8 cellular contexts compared by ENCODE assay signal in the genomic region with DNA sequence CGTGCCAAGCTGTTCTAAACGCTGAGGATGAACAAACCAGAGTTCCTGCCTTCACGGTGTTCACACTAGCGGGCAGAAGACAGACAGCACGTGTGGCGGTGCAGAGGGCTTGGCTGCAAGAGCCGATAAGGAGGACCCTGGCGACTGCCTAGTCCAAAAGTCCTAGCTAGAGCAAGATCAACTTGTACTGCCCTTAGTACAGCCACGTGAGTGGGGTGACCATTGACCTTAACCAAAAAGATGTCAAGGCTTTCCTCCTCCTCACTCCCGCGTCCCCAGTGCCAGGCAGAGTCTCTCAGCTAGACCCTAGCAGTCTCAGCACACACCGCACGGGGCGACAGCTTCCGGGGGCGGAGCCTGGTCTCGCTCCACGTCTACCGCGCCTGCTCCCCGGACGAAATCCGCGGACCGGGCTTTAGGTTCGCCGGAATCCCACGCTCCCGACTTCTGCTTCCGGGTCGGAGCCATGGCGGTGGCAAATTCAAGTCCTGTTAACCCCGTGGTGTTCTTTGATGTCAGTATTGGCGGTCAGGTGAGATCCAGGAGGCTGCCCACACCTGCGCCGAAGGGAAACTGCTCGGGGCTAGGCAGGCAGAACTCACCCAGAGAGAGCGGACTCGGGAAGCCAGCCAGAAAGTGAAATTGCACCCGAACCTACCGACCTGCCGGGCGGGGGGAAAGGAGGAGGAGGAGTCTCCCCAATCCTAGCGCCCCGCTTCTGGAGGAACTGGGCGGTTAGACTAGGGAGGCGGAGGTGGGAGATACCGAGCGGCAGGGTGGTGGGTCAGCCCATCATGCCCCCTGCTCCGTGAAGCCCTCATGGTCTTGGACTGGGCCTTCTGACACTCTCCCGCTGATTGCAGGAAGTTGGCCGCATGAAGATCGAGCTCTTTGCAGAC. TPM values are rescaled to one million over a fixed set of nuclear protein-coding genes. Genes with fewer than 3 reads are reported as not detected.
A peak's percentile ranks its signal among the peaks of the same experiment; 100 is the strongest.
DNase-seq lines count a peak whose midpoint lies in the region; ATAC-seq and TF ChIP-seq lines count a peak whose summit lies in the region.

A gene (plus strand): TSS at position 443 of the 899 bp plus-strand sequence. CDS start 24 bp downstream, at position 467.

- ATAC-seq in HG02798 (IDR thresholded peaks at IDR 0.05; ENCODE audit: poor library complexity, unreplicated experiment) (peak; percentile 97), T-cell (replicated peaks in 1 of 4) (peak; percentile 98 to 99 (median 99))

- WGBS in adipose tissue, 3 donors, result 0 to 1% (median 0%) methylated on average over 53 of the region's 53 CpGs
- WGBS in trophoblast cell (ENCODE audit: extremely low coverage, insufficient coverage, insufficient read length), result no CpG with 5 or more reads among the region's 53 CpGs
- 0% methylated on average over 2 to 50 of the region's 53 CpGs for WGBS in transverse colon (ENCODE audit: low coverage in 1 of 2), 2 donors

- H3K4me2 ChIP-seq in trophoblast cell (ENCODE audit: low read length), result peak within 1 kb of the TSS; percentile 92

- peak within 1 kb of the TSS; percentile 24 for H3K4ac ChIP-seq in trophoblast cell (ENCODE audit: low read depth, low read length)

- H3K27me3 ChIP-seq in trophoblast cell (ENCODE audit: insufficient read depth, low read length), result no peaks in the 10 kb centered on the region
- no peaks in the 10 kb centered on the region for H3K27me3 ChIP-seq in transverse colon

- H2BK120ac ChIP-seq in trophoblast cell (ENCODE audit: insufficient read depth, low read length, poor library complexity), result no peak within 1 kb of the TSS

- H4K91ac ChIP-seq in trophoblast cell (ENCODE audit: low read depth, low read length), result peak within 1 kb of the TSS; percentile 41

- H3K27ac Mint-ChIP-seq in T-cell, result peak within 1 kb of the TSS; percentile 94 to 95

- peaks cover 43 to 48% (median 44%) of the 10 kb centered on the region in 3 donors for H3K4me1 Mint-ChIP-seq in T-cell

- H3K9ac ChIP-seq in trophoblast cell (ENCODE audit: low read length), result peak within 1 kb of the TSS; percentile 83

- TF ChIP-seq EP300 in transverse colon (IDR thresholded peaks at IDR 0.05; ENCODE audit: low read depth), result no peak

- peak within 1 kb of the TSS; percentile 60 for H4K12ac ChIP-seq in trophoblast cell (ENCODE audit: low read depth, low read length)

- H3K36me3 Mint-ChIP-seq in T-cell, result peaks cover 13% of the 10 kb centered on the region

- no peaks in the 10 kb centered on the region for H3K27me3 Mint-ChIP-seq in T-cell

- in situ Hi-C loops in transverse colon (cut with MboI; ENCODE audit: low pct_ligation_motif_present in 1 of 4, low pct_unique_long_range_greater_than_20kb in 1 of 4, low sequenced_read_pairs in 3 of 4), result loop anchor here in 1 of 4 donors (25.0 kb wide), 1 partner anchor 321 kb away; a partner anchor contains a TSS

- no peak within 1 kb of the TSS for H2AK5ac ChIP-seq in trophoblast cell (ENCODE audit: low read length)

- DNase-seq in NCI-H1436 treated with DMSO at 0.1 percent for 48 hours (lab: John Stamatoyannopoulos, UW) (peak; percentile 69), T-cell (peak; percentile 84 to 98 (median 93)), cardiac septum (ENCODE audit: low spot score) (peak; percentile 98), trophoblast cell (peak; percentile 95 to 96), transverse colon (peak; percentile 96)

- H3K4me3 ChIP-seq in GM12875 (ENCODE audit: low read depth, low read length) (peak within 1 kb of the TSS; percentile 62), trophoblast cell (ENCODE audit: low read depth, low read length) (peak within 1 kb of the TSS; percentile 85), transverse colon (peak within 1 kb of the TSS; percentile 60 to 88 (median 76))

- H3K36me3 ChIP-seq in trophoblast cell (ENCODE audit: control insufficient read depth in 1 of 2, insufficient read depth in 2 of 2, low read length in 2 of 2) (no peaks in the 10 kb centered on the region), transverse colon (peaks cover 0 to 11% (median 0%) of the 10 kb centered on the region in 4 donors)

- peak within 1 kb of the TSS; percentile 97 to 100 (median 99) for H3K4me3 Mint-ChIP-seq in T-cell

- POLR2A ChIA-PET in T-cell (lab: Charles Lee), result interaction anchor here (0.6 to 2.2 kb wide), 4 partner anchors 11 to 25 kb away, joined by 3 to 19 read pairs (median 4); a partner anchor contains a TSS

- peaks cover 4% of the 10 kb centered on the region for H3K79me2 ChIP-seq in trophoblast cell (ENCODE audit: control insufficient read depth, insufficient read depth, low read length, poor library complexity)

- H3K23ac ChIP-seq in trophoblast cell (ENCODE audit: low read length), result no peak within 1 kb of the TSS

- H4K8ac ChIP-seq in trophoblast cell (ENCODE audit: low read depth, low read length), result peak within 1 kb of the TSS; percentile 91

- H3K27ac ChIP-seq in adipose tissue (ENCODE audit: low read depth, low read length) (no peak within 1 kb of the TSS), trophoblast cell (ENCODE audit: low read depth, low read length) (peak within 1 kb of the TSS; percentile 43), transverse colon (peak within 1 kb of the TSS; percentile 80 to 88 (median 84))

- intact Hi-C loops in cardiac septum (cut with DNase I) (loop anchor here (1.0 kb wide), 1 partner anchor 24 kb away; a partner anchor contains a TSS), transverse colon (cut with DNase I; ENCODE audit: low total_unique reads) (no loop called here)

- H3K14ac ChIP-seq in trophoblast cell (ENCODE audit: low read length), result peak within 1 kb of the TSS; percentile 72

- peak within 1 kb of the TSS; percentile 37 for H3K18ac ChIP-seq in trophoblast cell (ENCODE audit: low read length)

- H3K4me1 ChIP-seq in trophoblast cell (ENCODE audit: control insufficient read depth in 1 of 2, insufficient read depth in 2 of 2, low read length in 2 of 2) (peaks cover 4 to 8% of the 10 kb centered on the region in 2 experiments), transverse colon (peaks cover 13 to 22% (median 16%) of the 10 kb centered on the region in 4 donors)

- H3K9me3 ChIP-seq in trophoblast cell (ENCODE audit: insufficient read depth, low read depth, low read length), result no peaks in the 10 kb centered on the region
- no peaks in the 10 kb centered on the region for H3K9me3 ChIP-seq in transverse colon

- TF ChIP-seq POLR2A in transverse colon (IDR thresholded peaks at IDR 0.05), result peak; percentile 50

- CTCF ChIA-PET in T-cell (lab: Charles Lee), result interaction anchor here (0.9 to 1.3 kb wide), 6 partner anchors 22 to 415 kb away, joined by 3 to 5 read pairs (median 4); a partner anchor contains a TSS

- H2BK5ac ChIP-seq in trophoblast cell (ENCODE audit: low read depth, low read length, poor library complexity), result no peak within 1 kb of the TSS

- peaks cover 7% of the 10 kb centered on the region for H3K79me1 ChIP-seq in trophoblast cell (ENCODE audit: low read length)

- TF ChIP-seq CTCF in GM12875 (IDR thresholded peaks at IDR 0.05; ENCODE audit: borderline replicate concordance, insufficient read depth, low read depth, low read length) (no peak), transverse colon (IDR thresholded peaks at IDR 0.05) (peak; percentile 26 to 74 (median 30))

- no peaks in the 10 kb centered on the region for H3K9me3 Mint-ChIP-seq in T-cell

- no peak within 1 kb of the TSS for H2BK12ac ChIP-seq in trophoblast cell (ENCODE audit: low read length)

- H2AFZ ChIP-seq in trophoblast cell (ENCODE audit: insufficient read depth, low read length, poor library complexity), result peak within 1 kb of the TSS; percentile 89

RNA-seq across cellular contexts. Expression of the gene that starts here (rescaled TPM):
- 10 to 100 TPM; 37.4 to 43.1 (median 41.3) TPM for total RNA-seq in T-cell
- 10 to 100 TPM; 15.6 to 34.3 (median 25.0) TPM for polyA plus RNA-seq in adipose tissue
- total RNA-seq in cardiac septum, result 18.3 TPM
- 67.5 and 68.6 TPM in 2 replicates for polyA plus RNA-seq in trophoblast cell (2013)
- total RNA-seq in transverse colon, result 10 to 100 TPM in 3 of 4 donors, not detected in 1; 16.9 to 26.5 (median 24.6) TPM
